15 cellular contexts compared by ENCODE assay signal in genomic region chr1:117318456-117318855, GRCh38. TPM values are rescaled to one million over a fixed set of nuclear protein-coding genes. Genes with fewer than 3 reads are reported as not detected.
DNase-seq lines count a peak whose midpoint lies in the region; TF ChIP-seq lines count a peak whose summit lies in the region.
"Had no signal": no experiment of that assay in that cellular context is flagged by ENCODE, and none has a peak within 500 bp of the region (broad histone marks: within the 10 kb centered on the region; RNA-seq: fewer than 3 reads in every experiment).

No MANE protein-coding gene starts in this region.

- in situ Hi-C loops in HAP-1 (cut with MboI; ENCODE audit: low sequenced_read_pairs), result loop anchor here (25.0 kb wide), 1 partner anchor 94 kb away; no protein-coding TSS in a partner anchor

- intact Hi-C loops in spleen (cut with DNase I; ENCODE audit: low total_unique reads), result no loop called here

- no peak for TF ChIP-seq POLR2A in spleen (IDR thresholded peaks at IDR 0.05)

- H3K9me3 ChIP-seq in spleen (peaks cover 0 to 3% (median 0%) of the 10 kb centered on the region in 8 donors), HAP-1 (no peaks in the 10 kb centered on the region)

- DNase-seq in NCI-H524 (lab: John Stamatoyannopoulos, UW) (peak; percentile 9 to 58), NCI-H524 treated with DMSO at 0.1 percent for 48 hours (lab: John Stamatoyannopoulos, UW) (no peak), NCI-H2171 (lab: John Stamatoyannopoulos, UW) (peak; percentile 20), myocyte (ENCODE audit: low read depth) (peak; percentile 72), spleen (no peak), NCI-H446 treated with DMSO at 0.1 percent for 48 hours (lab: John Stamatoyannopoulos, UW) (no peak), HAP-1 (ENCODE audit: low spot score in 2 of 2) (no peak)
- DNase-seq: 8988T; AML-193; CD4-positive, CD25-positive, alpha-beta regulatory T cell; DMS79; GM23248; H7 had no signal

- H3K4me3 ChIP-seq in spleen (no peak overlapping the region), HAP-1 (no peak overlapping the region)
- H3K4me3 ChIP-seq: BLaER1 treated with 17β-estradiol and CSF1 and Interleukin-3, amounts not matched to agents 10 nM and 100 nM; GM12878; GM23248 had no signal

- H3K4me1 ChIP-seq in spleen (no peaks in the 10 kb centered on the region), HAP-1 (no peaks in the 10 kb centered on the region)
- H3K4me1 ChIP-seq: BLaER1 treated with 17β-estradiol and CSF1 and Interleukin-3, amounts not matched to agents 10 nM and 100 nM had no signal

- TF ChIP-seq CTCF in spleen (IDR thresholded peaks at IDR 0.05 in 8 of 11, conservative IDR thresholded peaks at IDR 0.05 in 3 of 11), result no peak

- no peak overlapping the region for H3K27ac ChIP-seq in spleen
- H3K27ac ChIP-seq: BLaER1 treated with 17β-estradiol and CSF1 and Interleukin-3, amounts not matched to agents 10 nM and 100 nM; GM23248 had no signal

- H3K27me3 ChIP-seq in spleen (replicated peaks in 1 of 7) (peaks cover 0 to 4% (median 0%) of the 10 kb centered on the region in 7 donors), HAP-1 (ENCODE audit: low read depth) (no peaks in the 10 kb centered on the region)
- H3K27me3 ChIP-seq: BLaER1 treated with 17β-estradiol and CSF1 and Interleukin-3, amounts not matched to agents 10 nM and 100 nM had no signal

- H3K36me3 ChIP-seq in spleen (no peaks in the 10 kb centered on the region), HAP-1 (replicated peaks) (no peaks in the 10 kb centered on the region)
- H3K36me3 ChIP-seq: BLaER1 treated with 17β-estradiol and CSF1 and Interleukin-3, amounts not matched to agents 10 nM and 100 nM had no signal

- 77 to 91% (median 81%) methylated on average over 3 of the region's 3 CpGs for WGBS in spleen, 5 donors

RNA-seq across cellular contexts. Expression of gene MAN1A2, which starts 48.8 kb away (rescaled TPM):
- total RNA-seq in myocyte (39.8 and 46.0 TPM in 2 replicates), spleen (10 to 100 TPM; 38.3 to 52.4 (median 46.0) TPM)
- 16.7 TPM for polyA plus RNA-seq in myocyte (2012)
- 1 to 10 TPM; 4.1 to 5.5 (median 4.8) TPM for polyA plus RNA-seq in spleen

Comparison
In these comparisons a context has a peak if more than half of its experiments do, and no peak if none do; other contexts are left out.
1. DNase-seq: peak in NCI-H524 (2 of 2), NCI-H2171 (single experiment) and myocyte (single experiment); none in NCI-H524 treated with DMSO at 0.1 percent for 48 hours (single experiment), spleen (single experiment), NCI-H446 treated with DMSO at 0.1 percent for 48 hours (single experiment) and HAP-1 (0 of 2).